Comparison of ENCODE assay signal across 17 cellular contexts in genomic region chr4:5203925-5204324, GRCh38.
"Had no signal": no experiment of that assay in that cellular context is flagged by ENCODE, and none has a peak within 500 bp of the region (broad histone marks: within the 10 kb centered on the region; RNA-seq: fewer than 3 reads in every experiment).

No MANE protein-coding gene starts in this region.

- H3K9me3 ChIP-seq: neutrophil, pancreas, psoas muscle, right atrium auricular region, tibial nerve had no signal

- DNase-seq: activated CD4-positive, alpha-beta memory T cell treated with anti-CD3 and anti-CD28 coated beads, Interleukin-2, amount 10 ng/mL, durations not matched to agents 7 days and 5 days; activated CD4-positive, alpha-beta T cell treated with anti-CD3 and anti-CD28 coated beads, Interleukin-2, amount 10 ng/mL, durations not matched to agents 24 days and 14 days; activated effector memory CD4-positive, alpha-beta T cell treated with anti-CD3 and anti-CD28 coated beads, Interleukin-2, amount 50 U/mL, for 16 hours; activated naive CD4-positive, alpha-beta T cell treated with anti-CD3 and anti-CD28 coated beads, Interleukin-2, amount 10 ng/mL, durations not matched to agents 7 days and 5 days; aorta; effector CD4-positive, alpha-beta T cell; heart right ventricle; left colon; mesenchymal stem cell; pancreas; psoas muscle; stimulated activated CD4-positive, alpha-beta T cell treated with anti-CD3 and anti-CD28 coated beads, Interleukin-1b, Interleukin-23, amount 100 ng/mL, for 48 hours; stimulated activated naive CD8-positive, alpha-beta T cell treated with anti-CD3 and anti-CD28 coated beads, Interleukin-15, amount 100 ng/mL, for 72 hours had no signal

- H3K4me3 ChIP-seq: heart right ventricle, pancreas, psoas muscle, right atrium auricular region, tibial nerve had no signal

- H3K27ac ChIP-seq: heart right ventricle, neutrophil, pancreas, psoas muscle, right atrium auricular region, tibial nerve, VCaP had no signal

- H3K36me3 ChIP-seq: heart right ventricle, neutrophil, pancreas, right atrium auricular region, tibial nerve had no signal

- H3K4me1 ChIP-seq: heart right ventricle, pancreas, psoas muscle, right atrium auricular region had no signal

- H3K27me3 ChIP-seq: neutrophil, pancreas, right atrium auricular region, tibial nerve had no signal
